In genomic region chr7:214410-215212, GRCh38 we compare ENCODE assay signal across 14 cellular contexts. TPM values are rescaled to one million over a fixed set of nuclear protein-coding genes. Genes with fewer than 3 reads are reported as not detected.
DNase-seq lines count a peak whose midpoint lies in the region; ATAC-seq and TF ChIP-seq lines count a peak whose summit lies in the region.
"Had no signal": no experiment of that assay in that cellular context is flagged by ENCODE, and none has a peak within 500 bp of the region (broad histone marks: within the 10 kb centered on the region; RNA-seq: fewer than 3 reads in every experiment).

No MANE protein-coding gene starts in this region.

- intact Hi-C loops in PC-3 (cut with micrococcal nuclease): no loop called here
- intact Hi-C loops in mucosa of descending colon (cut with DNase I, micrococcal nuclease): no loop called here

- H4K8ac ChIP-seq in mesendoderm (ENCODE audit: low read depth, low read length): no peak overlapping the region

- no peak overlapping the region for H3K23ac ChIP-seq in mesendoderm (ENCODE audit: low read length)

- no peak overlapping the region for H3K18ac ChIP-seq in mesendoderm (ENCODE audit: low read length)

- peaks cover 4% of the 10 kb centered on the region for H3K36me3 Mint-ChIP-seq in endothelial cell (ENCODE audit: low read depth, unreplicated experiment)

- peak overlapping the region; percentile 25; the same call in 1 of the 2 replicates for H3K27ac ChIP-seq in BLaER1
- H3K27ac ChIP-seq in PC-3 (ENCODE audit: low read length): no peak overlapping the region
- no peak overlapping the region for H3K27ac ChIP-seq in mesendoderm (ENCODE audit: low read depth, low read length)
- H3K27ac ChIP-seq: vagina had no signal

- no peak overlapping the region for H3K56ac ChIP-seq in mesendoderm (ENCODE audit: low read length)

- peak overlapping the region; percentile 28; the same call in 1 of the 2 replicates for H2AFZ ChIP-seq in PC-3 (ENCODE audit: low read length)

- H4K5ac ChIP-seq in mesendoderm (ENCODE audit: low read length): no peak overlapping the region

- H3K9ac ChIP-seq in BLaER1 (no peak overlapping the region), PC-3 (ENCODE audit: low read length) (no peak overlapping the region), mesendoderm (ENCODE audit: low read length) (no peak overlapping the region)

- H2BK120ac ChIP-seq in mesendoderm (ENCODE audit: low read depth, low read length): no peak overlapping the region

- peaks cover 10% of the 10 kb centered on the region for H3K27me3 Mint-ChIP-seq in endothelial cell (ENCODE audit: unreplicated experiment)

- H3K27me3 ChIP-seq in BLaER1 (no peaks in the 10 kb centered on the region), PC-3 (ENCODE audit: low read length) (no peaks in the 10 kb centered on the region), mesendoderm (ENCODE audit: insufficient read depth, low read length, poor library complexity) (no peaks in the 10 kb centered on the region)
- H3K27me3 ChIP-seq: BE2C, dorsolateral prefrontal cortex, vagina had no signal

- no peak overlapping the region for H2BK5ac ChIP-seq in mesendoderm (ENCODE audit: low read length)

- H3K36me3 ChIP-seq in BLaER1 (peaks cover 77% of the 10 kb centered on the region), PC-3 (ENCODE audit: low read depth, low read length) (no peaks in the 10 kb centered on the region), mucosa of descending colon (ENCODE audit: low read depth) (no peaks in the 10 kb centered on the region), mesendoderm (ENCODE audit: control insufficient read depth, insufficient read depth, low read length) (no peaks in the 10 kb centered on the region)
- H3K36me3 ChIP-seq: BE2C had no signal

- H3K79me2 ChIP-seq in PC-3 (ENCODE audit: low read length) (peaks cover 8% of the 10 kb centered on the region; the same call in 1 of the 2 replicates), mesendoderm (ENCODE audit: control insufficient read depth, insufficient read depth, low read length) (peaks cover 2% of the 10 kb centered on the region)

- H2BK15ac ChIP-seq in mesendoderm (replicated peaks; ENCODE audit: low read depth): no peak overlapping the region

- H2AK5ac ChIP-seq in mesendoderm (ENCODE audit: low read length): no peak overlapping the region

- ATAC-seq in PC-3: peak; percentile 81
- ATAC-seq in mucosa of descending colon: peak; percentile 25
- ATAC-seq in GM19035 (IDR thresholded peaks at IDR 0.05; ENCODE audit: unreplicated experiment): no peak

- no peak overlapping the region for H3K4ac ChIP-seq in mesendoderm (ENCODE audit: low read depth, low read length)

- POLR2A ChIA-PET in PC-3 (lab: Charles Lee; ENCODE audit: unreplicated experiment): no interaction called here

- H3K4me3 ChIP-seq in BLaER1: no peak overlapping the region
- no peak overlapping the region for H3K4me3 ChIP-seq in PC-3 (ENCODE audit: low read length)
- H3K4me3 ChIP-seq in mucosa of descending colon: no peak overlapping the region
- no peak overlapping the region for H3K4me3 ChIP-seq in mesendoderm (ENCODE audit: low read length)
- H3K4me3 ChIP-seq: dorsolateral prefrontal cortex, vagina had no signal

- no peaks in the 10 kb centered on the region for H3K9me2 ChIP-seq in PC-3 (replicated peaks; ENCODE audit: low read length)

- H3K9me3 ChIP-seq in BLaER1: peaks cover 7% of the 10 kb centered on the region
- H3K9me3 ChIP-seq in PC-3 (ENCODE audit: low read length): no peaks in the 10 kb centered on the region
- no peaks in the 10 kb centered on the region for H3K9me3 ChIP-seq in mucosa of descending colon
- H3K9me3 ChIP-seq: vagina had no signal

- TF ChIP-seq CTCF in PC-3 (conservative IDR thresholded peaks at IDR 0.05; ENCODE audit: low read depth, low read length) (no peak), endothelial cell (IDR thresholded peaks at IDR 0.05; ENCODE audit: unreplicated experiment) (no peak), mucosa of descending colon (IDR thresholded peaks at IDR 0.05) (no peak)

- peak overlapping the region; percentile 10 for H3K27ac Mint-ChIP-seq in endothelial cell (ENCODE audit: unreplicated experiment)

- H3K4me2 ChIP-seq in BLaER1 (peak overlapping the region; percentile 36; the same call in 1 of the 2 replicates), PC-3 (ENCODE audit: low read length) (peak overlapping the region; percentile 44), mesendoderm (ENCODE audit: low read length) (no peak overlapping the region)

- H3K79me1 ChIP-seq in mesendoderm (ENCODE audit: low read length): peaks cover 1% of the 10 kb centered on the region

- H3K4me3 Mint-ChIP-seq in endothelial cell (ENCODE audit: unreplicated experiment): no peak overlapping the region

- H3K4me1 ChIP-seq in BLaER1 (peaks cover 38% of the 10 kb centered on the region), PC-3 (ENCODE audit: insufficient read depth, low read length) (peaks cover 9% of the 10 kb centered on the region), mucosa of descending colon (ENCODE audit: low read depth) (no peaks in the 10 kb centered on the region), mesendoderm (ENCODE audit: control insufficient read depth, low read depth, low read length) (no peaks in the 10 kb centered on the region)
- H3K4me1 ChIP-seq: BE2C had no signal

- no TSS peak for BruUV-seq in PC-3 (replicated peaks; lab: Mats Ljungman, UMichigan)

- WGBS in mesendoderm (ENCODE audit: extremely low coverage, insufficient coverage, low lambda C conversion rate): no CpG with 5 or more reads among the region's 36 CpGs

- H3K9me3 Mint-ChIP-seq in endothelial cell (ENCODE audit: unreplicated experiment): no peaks in the 10 kb centered on the region

- H4K20me1 ChIP-seq in BLaER1: peaks cover 64% of the 10 kb centered on the region
- H4K20me1 ChIP-seq in PC-3 (ENCODE audit: low read length): no peaks in the 10 kb centered on the region

- CTCF ChIA-PET in PC-3 (lab: Charles Lee): no interaction called here

- H3F3A ChIP-seq in PC-3 (ENCODE audit: low read length, unreplicated experiment): no peaks in the 10 kb centered on the region

- DNase-seq in PC-3: peak; percentile 80
- no peak for DNase-seq in endothelial cell (ENCODE audit: low spot score)
- DNase-seq in mucosa of descending colon: no peak
- no peak for DNase-seq in middle frontal gyrus (ENCODE audit: extremely low spot score, low spot score)
- no peak for DNase-seq in mesendoderm
- no peak for DNase-seq in NCI-H69 (lab: John Stamatoyannopoulos, UW)
- DNase-seq: activated CD4-positive, alpha-beta T cell treated with anti-CD3 and anti-CD28 coated beads, Interleukin-2, amount 50 U/mL, for 4 hours; activated naive CD4-positive, alpha-beta T cell treated with anti-CD3 and anti-CD28 coated beads, Interleukin-2, amount 50 U/mL, for 16 hours; BE2C; dorsolateral prefrontal cortex; NCI-H187 treated with DMSO at 0.1 percent for 48 hours had no signal

- no peaks in the 10 kb centered on the region for H3K4me1 Mint-ChIP-seq in endothelial cell (ENCODE audit: unreplicated experiment)

RNA-seq across cellular contexts. Expression of gene FAM20C, which starts 22.2 kb away (rescaled TPM):
- total RNA-seq in PC-3 (2014; rRNA removed): 87.9 and 119 TPM in 2 replicates
- total RNA-seq in endothelial cell (ENCODE audit: unreplicated experiment): 3.1 TPM
- total RNA-seq in mucosa of descending colon: 10 to 100 TPM; 20.7 to 47.7 (median 26.5) TPM
- 14.5 TPM for polyA plus RNA-seq in mesendoderm (2013, experiment 1 of 2)
- polyA plus RNA-seq in mesendoderm (2013, experiment 2 of 2): 15.4 TPM
